Comparison of ENCODE assay signal across 25 cellular contexts in genomic region chr7:30692438-30692837, GRCh38. TPM values are rescaled to one million over a fixed set of nuclear protein-coding genes. Genes with fewer than 3 reads are reported as not detected.
"Had no signal": no experiment of that assay in that cellular context is flagged by ENCODE, and none has a peak within 500 bp of the region (broad histone marks: within the 10 kb centered on the region; RNA-seq: fewer than 3 reads in every experiment).

No MANE protein-coding gene starts in this region.

- H3K4me1 ChIP-seq: prostate gland, sigmoid colon, spleen, uterus had no signal

- H3K27me3 ChIP-seq: pancreas, sigmoid colon, tibial nerve, uterus had no signal

- H3K36me3 Mint-ChIP-seq: mesothelial cell of epicardium; naive B cell; natural killer cell; stimulated activated memory B cell treated with anti-CD40 and anti-IgM and Interleukin-4, amounts not matched to agents 10 μg/mL and 1 μg/mL and 100 μg/mL, for 72 hours; type B pancreatic cell had no signal

- ATAC-seq: natural killer cell; pancreas; right cardiac atrium; stimulated activated memory B cell treated with anti-CD40 and anti-IgM and Interleukin-4, amounts not matched to agents 10 μg/mL and 1 μg/mL and 100 μg/mL, for 72 hours; stimulated activated naive CD8-positive, alpha-beta T cell treated with anti-CD3 and anti-CD28 coated beads, Interleukin-15, amount 100 ng/mL, for 72 hours had no signal

- H3K9me3 ChIP-seq: left ventricle myocardium inferior, pancreas, prostate gland, sigmoid colon, spleen, tibial nerve, uterus had no signal

- DNase-seq: islet precursor cell; left ventricle myocardium inferior; mesendoderm; naive B cell; natural killer cell; nephron progenitor cell; retina; right cardiac atrium; sigmoid colon; small intestine; spleen; stimulated activated CD4-positive, alpha-beta T cell treated with anti-CD3 and anti-CD28 coated beads, Interleukin-4, amount 100 ng/mL, for 24 hours; stimulated activated naive CD4-positive, alpha-beta T cell treated with Interleukin-2 at 50 U/mL for 16 hours; stimulated activated naive CD8-positive, alpha-beta T cell treated with anti-CD3 and anti-CD28 coated beads, Interleukin-15, amount 100 ng/mL, for 72 hours; substantia nigra; uterus had no signal

- H3K4me3 ChIP-seq: left ventricle myocardium inferior, lung, pancreas, prostate gland, sigmoid colon, spleen, tibial nerve, uterus had no signal

- H3K27ac ChIP-seq: left ventricle myocardium inferior, pancreas, prostate gland, sigmoid colon, spleen, tibial nerve, uterus had no signal

- H3K9me3 Mint-ChIP-seq: mesothelial cell of epicardium; naive B cell; natural killer cell; nephron progenitor cell; stimulated activated memory B cell treated with anti-CD40 and anti-IgM and Interleukin-4, amounts not matched to agents 10 μg/mL and 1 μg/mL and 100 μg/mL, for 72 hours; stimulated activated naive CD8-positive, alpha-beta T cell treated with anti-CD3 and anti-CD28 coated beads, Interleukin-15, amount 100 ng/mL, for 72 hours; type B pancreatic cell had no signal

- FAIRE-seq: pancreas, small intestine had no signal

- H3K27ac Mint-ChIP-seq: mesothelial cell of epicardium; naive B cell; natural killer cell; nephron progenitor cell; stimulated activated memory B cell treated with anti-CD40 and anti-IgM and Interleukin-4, amounts not matched to agents 10 μg/mL and 1 μg/mL and 100 μg/mL, for 72 hours; stimulated activated naive CD8-positive, alpha-beta T cell treated with anti-CD3 and anti-CD28 coated beads, Interleukin-15, amount 100 ng/mL, for 72 hours; type B pancreatic cell had no signal

- H3K36me3 ChIP-seq: left ventricle myocardium inferior, pancreas, prostate gland, sigmoid colon, spleen, tibial nerve, uterus had no signal

RNA-seq across cellular contexts. Expression of gene CRHR2, which starts 10.2 kb away (rescaled TPM):
- total RNA-seq: kidney epithelial cell, mesothelial cell of epicardium, mononuclear cell, natural killer cell, sigmoid colon, spleen had no signal
- polyA plus RNA-seq: spleen had no signal

RNA-seq across cellular contexts. Expression of gene INMT, which starts 59.5 kb away (rescaled TPM):
- total RNA-seq: kidney epithelial cell had no signal
